In genomic region chr5:149999866-150000260, GRCh38 we compare ENCODE assay signal across 9 cellular contexts. TPM values are rescaled to one million over a fixed set of nuclear protein-coding genes. Genes with fewer than 3 reads are reported as not detected.
A peak's percentile ranks its signal among the peaks of the same experiment; 100 is the strongest.
DNase-seq lines count a peak whose midpoint lies in the region; ATAC-seq and TF ChIP-seq lines count a peak whose summit lies in the region.
"Had no signal": no experiment of that assay in that cellular context is flagged by ENCODE, and none has a peak within 500 bp of the region (broad histone marks: within the 10 kb centered on the region; RNA-seq: fewer than 3 reads in every experiment).

No MANE protein-coding gene starts in this region.

- peak overlapping the region; percentile 88 for H3K4me3 Mint-ChIP-seq in HFFc6
- H3K4me3 Mint-ChIP-seq in activated T-helper 17 cell treated with anti-CD3 and anti-CD28 coated beads, Interleukin-2, amount 50 U/mL, for 72 hours: peak overlapping the region; percentile 95
- peak overlapping the region; percentile 88 for H3K4me3 Mint-ChIP-seq in stimulated activated memory B cell treated with anti-CD40 and anti-IgM and Interleukin-4, amounts not matched to agents 10 μg/mL and 1 μg/mL and 100 μg/mL, for 72 hours

- peaks cover 60% of the 10 kb centered on the region for H3K4me1 Mint-ChIP-seq in HFFc6 (ENCODE audit: low read depth)
- H3K4me1 Mint-ChIP-seq in activated T-helper 17 cell treated with anti-CD3 and anti-CD28 coated beads, Interleukin-2, amount 50 U/mL, for 72 hours: peaks cover 22% of the 10 kb centered on the region
- peaks cover 44% of the 10 kb centered on the region for H3K4me1 Mint-ChIP-seq in stimulated activated memory B cell treated with anti-CD40 and anti-IgM and Interleukin-4, amounts not matched to agents 10 μg/mL and 1 μg/mL and 100 μg/mL, for 72 hours

- H3K27ac Mint-ChIP-seq in HFFc6: peak overlapping the region; percentile 95
- H3K27ac Mint-ChIP-seq in activated T-helper 17 cell treated with anti-CD3 and anti-CD28 coated beads, Interleukin-2, amount 50 U/mL, for 72 hours: peak overlapping the region; percentile 94
- H3K27ac Mint-ChIP-seq in stimulated activated memory B cell treated with anti-CD40 and anti-IgM and Interleukin-4, amounts not matched to agents 10 μg/mL and 1 μg/mL and 100 μg/mL, for 72 hours: peak overlapping the region; percentile 87

- H3K4me3 ChIP-seq in iPS-11a (ENCODE audit: low read depth, low read length): peak overlapping the region; percentile 84

- TF ChIP-seq CTCF in HFFc6 (IDR thresholded peaks at IDR 0.05): no peak

- DNase-seq in HFFc6 (no peak), nucleus accumbens (lab: John Stamatoyannopoulos, UW) (no peak)

- no peaks in the 10 kb centered on the region; the same call in 1 of the 2 replicates for H3K9me3 Mint-ChIP-seq in HFFc6
- no peaks in the 10 kb centered on the region for H3K9me3 Mint-ChIP-seq in activated T-helper 17 cell treated with anti-CD3 and anti-CD28 coated beads, Interleukin-2, amount 50 U/mL, for 72 hours
- H3K9me3 Mint-ChIP-seq in stimulated activated memory B cell treated with anti-CD40 and anti-IgM and Interleukin-4, amounts not matched to agents 10 μg/mL and 1 μg/mL and 100 μg/mL, for 72 hours: no peaks in the 10 kb centered on the region

- no peak for ATAC-seq in activated T-helper 17 cell treated with anti-CD3 and anti-CD28 coated beads, Interleukin-2, amount 50 U/mL, for 72 hours (replicated peaks)
- ATAC-seq in stimulated activated memory B cell treated with anti-CD40 and anti-IgM and Interleukin-4, amounts not matched to agents 10 μg/mL and 1 μg/mL and 100 μg/mL, for 72 hours: no peak
- no peak for ATAC-seq in GM21576 (IDR thresholded peaks at IDR 0.05; ENCODE audit: unreplicated experiment)
- no peak for ATAC-seq in GM19023 (IDR thresholded peaks at IDR 0.05; ENCODE audit: unreplicated experiment)

- H3K36me3 Mint-ChIP-seq in HFFc6 (ENCODE audit: low read depth): peaks cover 42% of the 10 kb centered on the region
- H3K36me3 Mint-ChIP-seq in activated T-helper 17 cell treated with anti-CD3 and anti-CD28 coated beads, Interleukin-2, amount 50 U/mL, for 72 hours (ENCODE audit: low read depth): peaks cover 47% of the 10 kb centered on the region
- peaks cover 24% of the 10 kb centered on the region for H3K36me3 Mint-ChIP-seq in stimulated activated memory B cell treated with anti-CD40 and anti-IgM and Interleukin-4, amounts not matched to agents 10 μg/mL and 1 μg/mL and 100 μg/mL, for 72 hours

- H3K27me3 Mint-ChIP-seq in HFFc6 (ENCODE audit: insufficient read depth): peaks cover 2% of the 10 kb centered on the region; the same call in 1 of the 2 replicates
- H3K27me3 Mint-ChIP-seq in activated T-helper 17 cell treated with anti-CD3 and anti-CD28 coated beads, Interleukin-2, amount 50 U/mL, for 72 hours: no peaks in the 10 kb centered on the region
- H3K27me3 Mint-ChIP-seq in stimulated activated memory B cell treated with anti-CD40 and anti-IgM and Interleukin-4, amounts not matched to agents 10 μg/mL and 1 μg/mL and 100 μg/mL, for 72 hours: no peaks in the 10 kb centered on the region

RNA-seq across cellular contexts. Expression of gene TIGD6, which starts 0.6 kb away (rescaled TPM):
- 1 to 10 TPM; 6.6 to 7.5 (median 7.2) TPM for total RNA-seq in HFFc6 (2021; fragmentation: NEBNext Ultra II Directional; extraction: Animal tissue kit (Norgen Biotek cat#: 25700))
- 1 to 10 TPM; 2.4 to 3.3 TPM for total RNA-seq in activated T-helper 17 cell treated with anti-CD3 and anti-CD28 coated beads, Interleukin-2, amount 50 U/mL, for 72 hours

RNA-seq across cellular contexts. Expression of gene HMGXB3, which starts 0.7 kb away (rescaled TPM):
- total RNA-seq in HFFc6 (2021; fragmentation: NEBNext Ultra II Directional; extraction: Animal tissue kit (Norgen Biotek cat#: 25700)): 10 to 100 TPM; 38.2 to 42.5 (median 40.5) TPM
- total RNA-seq in activated T-helper 17 cell treated with anti-CD3 and anti-CD28 coated beads, Interleukin-2, amount 50 U/mL, for 72 hours: 10 to 100 TPM; 28.2 to 42.6 TPM

RNA-seq across cellular contexts. Expression of gene SLC26A2, which starts 39.3 kb away (rescaled TPM):
- total RNA-seq in HFFc6 (2021; fragmentation: NEBNext Ultra II Directional; extraction: Animal tissue kit (Norgen Biotek cat#: 25700)): 10 to 100 TPM in 5 of 6 experiments, 1 to 10 TPM in 1; 9.5 to 12.9 (median 11.4) TPM
- 1 to 10 TPM; 6.9 to 8.9 TPM for total RNA-seq in activated T-helper 17 cell treated with anti-CD3 and anti-CD28 coated beads, Interleukin-2, amount 50 U/mL, for 72 hours

RNA-seq across cellular contexts. Expression of gene PDE6A, which starts 55.3 kb away (rescaled TPM):
- total RNA-seq in HFFc6 (2021; fragmentation: NEBNext Ultra II Directional; extraction: Animal tissue kit (Norgen Biotek cat#: 25700)): not detected
- total RNA-seq in activated T-helper 17 cell treated with anti-CD3 and anti-CD28 coated beads, Interleukin-2, amount 50 U/mL, for 72 hours: not detected
- total RNA-seq: glomerular endothelial cell, HT1080 had no signal
